In genomic region chr12:56157201-56158028, GRCh38 we compare ENCODE assay signal across 8 cellular contexts. TPM values are rescaled to one million over a fixed set of nuclear protein-coding genes. Genes with fewer than 3 reads are reported as not detected.
DNase-seq lines count a peak whose midpoint lies in the region; ATAC-seq, FAIRE-seq and TF ChIP-seq lines count a peak whose summit lies in the region.

No MANE protein-coding gene starts in this region.

- peak overlapping the region; percentile 86 for H3K4me3 ChIP-seq in cardiac muscle cell
- peak overlapping the region; percentile 33 to 86 (median 61) for H3K4me3 ChIP-seq in pancreas

- H3K9me3 ChIP-seq in cardiac muscle cell (ENCODE audit: low read depth): no peaks in the 10 kb centered on the region
- no peaks in the 10 kb centered on the region for H3K9me3 ChIP-seq in pancreas

- H3K4me1 ChIP-seq in cardiac muscle cell (ENCODE audit: low read depth) (peaks cover 34% of the 10 kb centered on the region), pancreas (peaks cover 13 to 27% (median 13%) of the 10 kb centered on the region in 3 donors)

- ATAC-seq in HG02571 (IDR thresholded peaks at IDR 0.05; ENCODE audit: unreplicated experiment) (peak; percentile 15), SK-N-SH treated with all-trans-retinoic acid at 6 μM for 48 hours (peak; percentile 58), pancreas (peak; percentile 64 to 71 (median 68))

- DNase-seq in GM04504 (ENCODE audit: low read depth) (peak; percentile 71), NCI-H1092 treated with DMSO at 0.1 percent for 48 hours (lab: John Stamatoyannopoulos, UW) (peak; percentile 85), cardiac muscle cell (ENCODE audit: low read depth in 1 of 2, low spot score in 1 of 2) (peak; percentile 84 to 91), pancreas (peak; percentile 72 to 84 (median 77)), ureter (ENCODE audit: low spot score) (peak; percentile 87)
- peak; percentile 15 for DNase-seq in activated naive CD8-positive, alpha-beta T cell treated with anti-CD3 and anti-CD28 coated beads, Interleukin-2, amount 50 U/mL, for 16 hours (ENCODE audit: low read depth, low spot score)

- WGBS in pancreas, 2 donors: 2 to 5% methylated on average over 45 of the region's 45 CpGs

- H3K27me3 ChIP-seq in cardiac muscle cell: no peaks in the 10 kb centered on the region
- no peaks in the 10 kb centered on the region for H3K27me3 ChIP-seq in pancreas

- H3K36me3 ChIP-seq in cardiac muscle cell (peaks cover 38% of the 10 kb centered on the region), pancreas (peaks cover 0 to 26% (median 19%) of the 10 kb centered on the region in 3 donors)

- TF ChIP-seq CTCF in cardiac muscle cell (IDR thresholded peaks at IDR 0.05; ENCODE audit: low read depth, low read length) (peak; percentile 71), pancreas (IDR thresholded peaks at IDR 0.05) (peak; percentile 37 to 53 (median 43))

- intact Hi-C loops in pancreas (cut with DNase I): no loop called here

- no peak for FAIRE-seq in pancreas (lab: Jason Lieb, UNC)

- H3K27ac ChIP-seq in cardiac muscle cell (peak overlapping the region; percentile 100), pancreas (peak overlapping the region; percentile 67 to 96 (median 91))

TF ChIP-seq in SK-N-SH treated with all-trans-retinoic acid at 6 μM for 48 hours, 23 proteins besides CTCF, POLR2A, EP300 and RAD21:
- peak; percentile 73; the same call in 1 of the 2 replicates for TF ChIP-seq PATZ1 (CRISPR knock-in tag; IDR thresholded peaks at IDR 0.05; ENCODE audit: borderline replicate concordance)
- TF ChIP-seq ZC3H10 (CRISPR knock-in tag; IDR thresholded peaks at IDR 0.05): no peak

RNA-seq across cellular contexts. Expression of gene MYL6, which starts 0.7 kb away (rescaled TPM):
- 2,618 and 4,325 TPM in 2 replicates for total RNA-seq in cardiac muscle cell
- polyA plus RNA-seq in cardiac muscle cell: 3,866 and 6,680 TPM in 2 replicates
- total RNA-seq in pancreas: 100 to 1,000 TPM; 270 to 669 (median 431) TPM
- 1,000 to 10,000 TPM in 1 of 2 donors, 100 to 1,000 TPM in 1; 887 to 1,217 TPM for polyA plus RNA-seq in pancreas
- 1,884 TPM for total RNA-seq in ureter

RNA-seq across cellular contexts. Expression of gene MYL6B, which starts 5.0 kb away (rescaled TPM):
- 218 and 293 TPM in 2 replicates for total RNA-seq in cardiac muscle cell
- polyA plus RNA-seq in cardiac muscle cell: 142 and 203 TPM in 2 replicates
- 10 to 100 TPM in 5 of 6 donors, 1 to 10 TPM in 1; 6.7 to 18.2 (median 14.7) TPM for total RNA-seq in pancreas
- polyA plus RNA-seq in pancreas: 10 to 100 TPM; 39.3 to 65.9 TPM
- total RNA-seq in ureter: 37.8 TPM

RNA-seq across cellular contexts. Expression of gene ESYT1, which starts 29.3 kb away (rescaled TPM):
- total RNA-seq in cardiac muscle cell: 103 and 107 TPM in 2 replicates
- polyA plus RNA-seq in cardiac muscle cell: 52.0 and 70.6 TPM in 2 replicates
- total RNA-seq in pancreas: 10 to 100 TPM; 42.8 to 55.1 (median 46.5) TPM
- polyA plus RNA-seq in pancreas: 10 to 100 TPM; 22.5 to 40.2 TPM
- total RNA-seq in ureter: 131 TPM

RNA-seq across cellular contexts. Expression of gene SMARCC2, which starts 31.9 kb away (rescaled TPM):
- total RNA-seq in cardiac muscle cell: 69.7 and 94.2 TPM in 2 replicates
- 79.6 and 104 TPM in 2 replicates for polyA plus RNA-seq in cardiac muscle cell
- 10 to 100 TPM; 26.3 to 64.5 (median 38.2) TPM for total RNA-seq in pancreas
- polyA plus RNA-seq in pancreas: 10 to 100 TPM; 33.1 to 42.2 TPM
- 142 TPM for total RNA-seq in ureter

RNA-seq across cellular contexts. Expression of gene ZC3H10, which starts 39.3 kb away (rescaled TPM):
- total RNA-seq in cardiac muscle cell: 5.4 and 7.5 TPM in 2 replicates
- polyA plus RNA-seq in cardiac muscle cell: 7.2 and 10.6 TPM in 2 replicates
- 1 to 10 TPM; 2.6 to 4.1 (median 3.2) TPM for total RNA-seq in pancreas
- polyA plus RNA-seq in pancreas: 1 to 10 TPM; 1.9 to 3.0 TPM
- total RNA-seq in ureter: 9.8 TPM

Comparison
In these comparisons a context has a peak if more than half of its experiments do, and no peak if none do; other contexts are left out.
1. Peak in every context shown above with its lines: DNase-seq, ATAC-seq, H3K4me3 ChIP-seq and H3K27ac ChIP-seq.
2. DNase-seq: peak in every context shown above with its lines; median percentile 88 in cardiac muscle cell; 87 in ureter; 85 in NCI-H1092 treated with DMSO at 0.1 percent for 48 hours; 77 in pancreas; 71 in GM04504; 15 in activated naive CD8-positive, alpha-beta T cell treated with anti-CD3 and anti-CD28 coated beads, Interleukin-2, amount 50 U/mL, for 16 hours.
3. ATAC-seq: peak in every context shown above with its lines; median percentile 68 in pancreas; 58 in SK-N-SH treated with all-trans-retinoic acid at 6 μM for 48 hours; 15 in HG02571.